ENCODE assay signal across 8 cellular contexts in genomic region chr7:148242271-148242801, GRCh38.
DNase-seq lines count a peak whose midpoint lies in the region; ATAC-seq and TF ChIP-seq lines count a peak whose summit lies in the region.

No MANE protein-coding gene starts in this region.

- no peak for TF ChIP-seq POLR2A in thyroid gland (IDR thresholded peaks at IDR 0.05)

- no peaks in the 10 kb centered on the region for H4K20me1 ChIP-seq in DND-41 (ENCODE audit: insufficient read depth, low read length)

- no peaks in the 10 kb centered on the region for H3K36me3 Mint-ChIP-seq in MCF 10A (ENCODE audit: insufficient read depth, unreplicated experiment)

- BruUV-seq in MCF 10A (replicated peaks; lab: Mats Ljungman, UMichigan) = no TSS peak

- no peaks in the 10 kb centered on the region for H3K36me3 ChIP-seq in DND-41 (ENCODE audit: insufficient read depth, low read length)
- H3K36me3 ChIP-seq in thyroid gland = no peaks in the 10 kb centered on the region

- no peak overlapping the region for H3K4me3 ChIP-seq in DND-41 (ENCODE audit: low read depth in 1 of 2, low read length in 2 of 2)
- no peak overlapping the region for H3K4me3 ChIP-seq in thyroid gland (replicated peaks in 1 of 3)

- H3K9ac ChIP-seq in DND-41 (ENCODE audit: low read depth, low read length) = no peak overlapping the region

- CTCF ChIA-PET in MCF 10A (lab: Yijun Ruan, JAX) = interaction anchor here (0.5 to 4.6 kb wide), 52 partner anchors 8 to 1771 kb away, joined by 3 to 35 read pairs (median 4); no protein-coding TSS in a partner anchor

- no peak overlapping the region for H3K27ac ChIP-seq in DND-41 (ENCODE audit: low read length)
- H3K27ac ChIP-seq in thyroid gland = no peak overlapping the region

- intact Hi-C loops in MCF 10A (cut with micrococcal nuclease) = loop anchor here (2.0 to 5.0 kb wide), 3 partner anchors 100 to 995 kb away; no protein-coding TSS in a partner anchor
- intact Hi-C loops in thyroid gland (cut with DNase I) = no loop called here

- H3K79me2 ChIP-seq in DND-41 (ENCODE audit: insufficient read depth, low read length) = no peaks in the 10 kb centered on the region

- H3K4me3 Mint-ChIP-seq in MCF 10A (ENCODE audit: unreplicated experiment) = no peak overlapping the region

- POLR2A ChIA-PET in MCF 10A (lab: Yijun Ruan, JAX) = no interaction called here

- peak; percentile 7 for DNase-seq in DND-41
- DNase-seq in NCI-H510A treated with DMSO at 0.1 percent for 48 hours (lab: John Stamatoyannopoulos, UW) = peak; percentile 31
- peak; percentile 76 for DNase-seq in MCF 10A (ENCODE audit: unreplicated experiment)
- DNase-seq in islet precursor cell = peak; percentile 79
- DNase-seq in thyroid gland = peak; percentile 28 to 49
- DNase-seq in stimulated activated CD4-positive, alpha-beta T cell treated with anti-CD3 and anti-CD28 coated beads, Interleukin-4, amount 100 ng/mL, for 1 hour = no peak

- no peaks in the 10 kb centered on the region for H3K9me3 Mint-ChIP-seq in MCF 10A (ENCODE audit: unreplicated experiment)

- H3K27me3 ChIP-seq in DND-41 (ENCODE audit: insufficient read depth, low read length, poor library complexity) (no peaks in the 10 kb centered on the region), thyroid gland (no peaks in the 10 kb centered on the region)

- peaks cover 89% of the 10 kb centered on the region for H3K27me3 Mint-ChIP-seq in MCF 10A (ENCODE audit: insufficient read depth, unreplicated experiment)

- 5 to 11% methylated on average over 17 of the region's 17 CpGs for WGBS in thyroid gland, 2 donors

- no peaks in the 10 kb centered on the region for H3K4me1 ChIP-seq in DND-41 (ENCODE audit: insufficient read depth, low read length)
- H3K4me1 ChIP-seq in thyroid gland = no peaks in the 10 kb centered on the region

- H3K9me3 ChIP-seq in DND-41 (ENCODE audit: insufficient read depth, low read length, severe bottlenecking) (no peaks in the 10 kb centered on the region), thyroid gland (no peaks in the 10 kb centered on the region)

- H3K4me2 ChIP-seq in DND-41 (ENCODE audit: insufficient read depth, low read length) = no peak overlapping the region

- H3K4me1 Mint-ChIP-seq in MCF 10A (ENCODE audit: insufficient read depth, unreplicated experiment) = no peaks in the 10 kb centered on the region

- no peak overlapping the region for H3K27ac Mint-ChIP-seq in MCF 10A (ENCODE audit: low read depth, unreplicated experiment)

- ATAC-seq in DND-41 (ENCODE audit: insufficient read depth, low read depth) (peak; percentile 57; the same call in 2 of the 3 replicates), GM19463 (IDR thresholded peaks at IDR 0.05; ENCODE audit: unreplicated experiment) (peak; percentile 89), HG03439 (IDR thresholded peaks at IDR 0.05; ENCODE audit: unreplicated experiment) (peak; percentile 77)

- H2AFZ ChIP-seq in DND-41 (ENCODE audit: low read depth, low read length) = no peak overlapping the region

- peak; percentile 82 for TF ChIP-seq CTCF in DND-41 (IDR thresholded peaks at IDR 0.05; ENCODE audit: borderline replicate concordance, extremely low read depth, low read length, poor library complexity, severe bottlenecking)
- TF ChIP-seq CTCF in MCF 10A (IDR thresholded peaks at IDR 0.05; ENCODE audit: unreplicated experiment) = peak; percentile 58
- TF ChIP-seq CTCF in thyroid gland (IDR thresholded peaks at IDR 0.05) = peak; percentile 43 to 85 (median 66)
